ENCODE assay signal across 8 cellular contexts in genomic region chr19:1133471-1133929, GRCh38. TPM values are rescaled to one million over a fixed set of nuclear protein-coding genes. Genes with fewer than 3 reads are reported as not detected.
DNase-seq lines count a peak whose midpoint lies in the region; ATAC-seq and TF ChIP-seq lines count a peak whose summit lies in the region.

No MANE protein-coding gene starts in this region.

- ATAC-seq in HG03045 (IDR thresholded peaks at IDR 0.05; ENCODE audit: unreplicated experiment) = peak; percentile 62
- ATAC-seq in activated B cell treated with CpG ODN at 0.5 μM for 24 hours (ENCODE audit: low read depth) = peak; percentile 64

- H3K9ac ChIP-seq in skeletal muscle tissue (ENCODE audit: low read depth in 1 of 3, low read length in 3 of 3) = no peak overlapping the region

- H3K9me3 Mint-ChIP-seq in activated B cell treated with CpG ODN at 0.5 μM for 24 hours = no peaks in the 10 kb centered on the region

- no peaks in the 10 kb centered on the region for H3K27me3 Mint-ChIP-seq in activated B cell treated with CpG ODN at 0.5 μM for 24 hours

- intact Hi-C loops in activated B cell treated with CpG ODN at 0.5 μM for 24 hours (cut with micrococcal nuclease) = loop anchor here (2.0 to 5.0 kb wide), 4 partner anchors 21 to 186 kb away; partner anchors contain the start of gene GPX4

- peak overlapping the region; percentile 92 for H3K27ac ChIP-seq in skeletal muscle tissue (ENCODE audit: low read depth, low read length)

- H3K36me3 Mint-ChIP-seq in activated B cell treated with CpG ODN at 0.5 μM for 24 hours (ENCODE audit: low read depth) = peaks cover 2% of the 10 kb centered on the region

- peak; percentile 87 for DNase-seq in GM12864 (ENCODE audit: low read depth)
- peak; percentile 64 for DNase-seq in activated B cell treated with CpG ODN at 0.5 μM for 24 hours
- DNase-seq in dermis blood vessel endothelial cell = peak; percentile 36
- no peak for DNase-seq in DMS79 treated with DMSO at 0.1 percent for 48 hours (lab: John Stamatoyannopoulos, UW)
- no peak for DNase-seq in NCI-H2196 (lab: John Stamatoyannopoulos, UW; ENCODE audit: unreplicated experiment)
- DNase-seq in NCI-H2171 (lab: John Stamatoyannopoulos, UW) = no peak

- peaks cover 27 to 63% (median 45%) of the 10 kb centered on the region in 3 donors for H3K4me1 ChIP-seq in skeletal muscle tissue (ENCODE audit: control insufficient read depth in 3 of 3, insufficient read depth in 3 of 3, low read length in 3 of 3)

- H3K4me3 ChIP-seq in GM12864 (ENCODE audit: low read depth, low read length) (peak overlapping the region; percentile 66), skeletal muscle tissue (ENCODE audit: low read length in 3 of 3) (no peak overlapping the region)

- no peaks in the 10 kb centered on the region for H3K9me3 ChIP-seq in skeletal muscle tissue (ENCODE audit: control insufficient read depth in 3 of 3, low read length in 3 of 3)

- H3K4me1 Mint-ChIP-seq in activated B cell treated with CpG ODN at 0.5 μM for 24 hours = peaks cover 45% of the 10 kb centered on the region

- CTCF ChIA-PET in activated B cell treated with CpG ODN at 0.5 μM for 24 hours (lab: Charles Lee) = interaction anchor here (1.2 kb wide), 1 partner anchor 20 kb away, joined by 9 read pairs; no protein-coding TSS in a partner anchor

- TF ChIP-seq CTCF in GM12864 (IDR thresholded peaks at IDR 0.05; ENCODE audit: low read depth, low read length, missing control alignments) (no peak), activated B cell treated with CpG ODN at 0.5 μM for 24 hours (IDR thresholded peaks at IDR 0.05) (no peak)

- H3K36me3 ChIP-seq in skeletal muscle tissue (ENCODE audit: control insufficient read depth in 3 of 3, insufficient read depth in 3 of 3, low read length in 3 of 3) = peaks cover 0 to 2% (median 0%) of the 10 kb centered on the region in 3 donors

- POLR2A ChIA-PET in activated B cell treated with CpG ODN at 0.5 μM for 24 hours (lab: Charles Lee) = interaction anchor here (0.5 to 4.0 kb wide), 9 partner anchors 12 to 240 kb away, joined by 3 to 25 read pairs (median 4); partner anchors contain the start of genes ABCA7, CIRBP, MED16 and RNU6-9

- H3K4me3 Mint-ChIP-seq in activated B cell treated with CpG ODN at 0.5 μM for 24 hours = peak overlapping the region; percentile 86

- H3K27ac Mint-ChIP-seq in activated B cell treated with CpG ODN at 0.5 μM for 24 hours = peak overlapping the region; percentile 56

- H3K27me3 ChIP-seq in skeletal muscle tissue (ENCODE audit: control insufficient read depth in 3 of 3, insufficient read depth in 3 of 3, low read length in 3 of 3) = no peaks in the 10 kb centered on the region

RNA-seq across cellular contexts. Expression of gene GPX4, which starts 29.7 kb away (rescaled TPM):
- total RNA-seq in activated B cell treated with CpG ODN at 0.5 μM for 24 hours (213 and 218 TPM in 2 replicates), dermis blood vessel endothelial cell (281 and 591 TPM in 2 replicates), skeletal muscle tissue (139 TPM)

RNA-seq across cellular contexts. Expression of gene POLR2E, which starts 38.3 kb away (rescaled TPM):
- total RNA-seq in activated B cell treated with CpG ODN at 0.5 μM for 24 hours = 173 and 184 TPM in 2 replicates
- total RNA-seq in dermis blood vessel endothelial cell = 71.5 and 193 TPM in 2 replicates
- total RNA-seq in skeletal muscle tissue = 39.1 TPM

RNA-seq across cellular contexts. Expression of gene SBNO2, which starts 40.6 kb away (rescaled TPM):
- total RNA-seq in activated B cell treated with CpG ODN at 0.5 μM for 24 hours (111 and 127 TPM in 2 replicates), dermis blood vessel endothelial cell (37.1 and 52.2 TPM in 2 replicates), skeletal muscle tissue (10.4 TPM)

Comparison
In these comparisons a context has a peak if more than half of its experiments do, and no peak if none do; other contexts are left out.
1. DNase-seq: peak in GM12864 (single experiment), activated B cell treated with CpG ODN at 0.5 μM for 24 hours (single experiment) and dermis blood vessel endothelial cell (single experiment); none in DMS79 treated with DMSO at 0.1 percent for 48 hours (single experiment), NCI-H2196 (single experiment) and NCI-H2171 (single experiment).